ENCODE assay signal across 8 cellular contexts in genomic region chr3:193605876-193606275, GRCh38. TPM values are rescaled to one million over a fixed set of nuclear protein-coding genes. Genes with fewer than 3 reads are reported as not detected.
DNase-seq lines count a peak whose midpoint lies in the region; ATAC-seq and TF ChIP-seq lines count a peak whose summit lies in the region.

No MANE protein-coding gene starts in this region.

- H3K4me3 ChIP-seq in AG09309 (ENCODE audit: control insufficient read depth, low read depth, low read length) = no peak overlapping the region
- H3K4me3 ChIP-seq in gastroesophageal sphincter = no peak overlapping the region
- H3K4me3 ChIP-seq in trophoblast cell (ENCODE audit: low read depth, low read length) = no peak overlapping the region

- H2BK120ac ChIP-seq in trophoblast cell (ENCODE audit: insufficient read depth, low read length, poor library complexity) = no peak overlapping the region

- H3K9me3 ChIP-seq in gastroesophageal sphincter = no peaks in the 10 kb centered on the region
- no peaks in the 10 kb centered on the region for H3K9me3 ChIP-seq in trophoblast cell (ENCODE audit: insufficient read depth, low read depth, low read length)

- H3K4me3 Mint-ChIP-seq in activated T-helper 1 cell treated with anti-CD3 and anti-CD28 coated beads, Interleukin-12 subunit alpha, Interleukin-12 subunit beta, Interleukin-2, Interleukin-4 antibody, amounts not matched to agents 30 ng/mL and 10 ng/mL and 1 ng/mL, durations not matched to agents 14 hours and 24 hours and 36 hours = no peak overlapping the region

- H3K4me1 ChIP-seq in gastroesophageal sphincter = peaks cover 0 to 5% (median 0%) of the 10 kb centered on the region in 3 donors
- no peaks in the 10 kb centered on the region for H3K4me1 ChIP-seq in trophoblast cell (ENCODE audit: control insufficient read depth in 1 of 2, insufficient read depth in 2 of 2, low read length in 2 of 2)

- no peak overlapping the region for H3K27ac Mint-ChIP-seq in activated T-helper 1 cell treated with anti-CD3 and anti-CD28 coated beads, Interleukin-12 subunit alpha, Interleukin-12 subunit beta, Interleukin-2, Interleukin-4 antibody, amounts not matched to agents 30 ng/mL and 10 ng/mL and 1 ng/mL, durations not matched to agents 14 hours and 24 hours and 36 hours

- H2BK12ac ChIP-seq in trophoblast cell (ENCODE audit: low read length) = no peak overlapping the region

- no peaks in the 10 kb centered on the region for H3K36me3 ChIP-seq in gastroesophageal sphincter
- H3K36me3 ChIP-seq in trophoblast cell (ENCODE audit: control insufficient read depth in 1 of 2, insufficient read depth in 2 of 2, low read length in 2 of 2) = no peaks in the 10 kb centered on the region

- H4K8ac ChIP-seq in trophoblast cell (ENCODE audit: low read depth, low read length) = no peak overlapping the region

- peaks cover 24% of the 10 kb centered on the region for H3K4me1 Mint-ChIP-seq in activated T-helper 1 cell treated with anti-CD3 and anti-CD28 coated beads, Interleukin-12 subunit alpha, Interleukin-12 subunit beta, Interleukin-2, Interleukin-4 antibody, amounts not matched to agents 30 ng/mL and 10 ng/mL and 1 ng/mL, durations not matched to agents 14 hours and 24 hours and 36 hours (ENCODE audit: low read depth)

- TF ChIP-seq CTCF in AG09309 (IDR thresholded peaks at IDR 0.05; ENCODE audit: control insufficient read depth, insufficient read depth, low read depth, low read length, missing control alignments) (peak; percentile 87), gastroesophageal sphincter (IDR thresholded peaks at IDR 0.05) (peak; percentile 43 to 68 (median 56))

- intact Hi-C loops in activated T-helper 1 cell treated with anti-CD3 and anti-CD28 coated beads, Interleukin-12 subunit alpha, Interleukin-12 subunit beta, Interleukin-2, Interleukin-4 antibody, amounts not matched to agents 30 ng/mL and 10 ng/mL and 1 ng/mL, durations not matched to agents 14 hours and 24 hours and 36 hours (cut with micrococcal nuclease) = loop anchor here (1.0 kb wide), 1 partner anchor 13 kb away; the partner anchor contains the start of gene OPA1

- no peak overlapping the region for H2AK5ac ChIP-seq in trophoblast cell (ENCODE audit: low read length)

- H4K12ac ChIP-seq in trophoblast cell (ENCODE audit: low read depth, low read length) = no peak overlapping the region

- H3K27me3 ChIP-seq in gastroesophageal sphincter = no peaks in the 10 kb centered on the region
- H3K27me3 ChIP-seq in trophoblast cell (ENCODE audit: insufficient read depth, low read length) = no peaks in the 10 kb centered on the region

- H3K79me1 ChIP-seq in trophoblast cell (ENCODE audit: low read length) = no peaks in the 10 kb centered on the region

- WGBS in gastroesophageal sphincter (ENCODE audit: low coverage in 1 of 2), 2 donors = 60% methylated on average over 2 of the region's 2 CpGs; no CpG with 5 or more reads in 1 of the 2 donors
- no CpG with 5 or more reads among the region's 2 CpGs for WGBS in trophoblast cell (ENCODE audit: extremely low coverage, insufficient coverage, insufficient read length)

- H2AFZ ChIP-seq in trophoblast cell (ENCODE audit: insufficient read depth, low read length, poor library complexity) = no peak overlapping the region

- no peak for TF ChIP-seq EP300 in gastroesophageal sphincter (IDR thresholded peaks at IDR 0.05)

- no peak for TF ChIP-seq POLR2A in gastroesophageal sphincter (IDR thresholded peaks at IDR 0.05)

- no peak overlapping the region for H3K14ac ChIP-seq in trophoblast cell (ENCODE audit: low read length)

- peak; percentile 83 for ATAC-seq in GM18502 (IDR thresholded peaks at IDR 0.05; ENCODE audit: poor library complexity, unreplicated experiment)
- peak; percentile 76 for ATAC-seq in HG03442 (IDR thresholded peaks at IDR 0.05; ENCODE audit: unreplicated experiment)
- ATAC-seq in gastroesophageal sphincter = no peak
- no peak for ATAC-seq in HG03571 (IDR thresholded peaks at IDR 0.05; ENCODE audit: unreplicated experiment)

- no peak overlapping the region for H3K9ac ChIP-seq in trophoblast cell (ENCODE audit: low read length)

- peaks cover 20% of the 10 kb centered on the region for H3K9me3 Mint-ChIP-seq in activated T-helper 1 cell treated with anti-CD3 and anti-CD28 coated beads, Interleukin-12 subunit alpha, Interleukin-12 subunit beta, Interleukin-2, Interleukin-4 antibody, amounts not matched to agents 30 ng/mL and 10 ng/mL and 1 ng/mL, durations not matched to agents 14 hours and 24 hours and 36 hours

- H3K4me2 ChIP-seq in trophoblast cell (ENCODE audit: low read length) = no peak overlapping the region

- DNase-seq in AG09309 (ENCODE audit: low read depth) (peak; percentile 16), NOMO-1 treated with dmso at 0.1 percent for 144 hours (lab: John Stamatoyannopoulos, UW; ENCODE audit: unreplicated experiment) (peak; percentile 14), trophoblast cell (peak; percentile 37 to 89)
- DNase-seq in activated T-helper 1 cell treated with anti-CD3 and anti-CD28 coated beads, Interleukin-12 subunit alpha, Interleukin-12 subunit beta, Interleukin-2, Interleukin-4 antibody, amounts not matched to agents 30 ng/mL and 10 ng/mL and 1 ng/mL, durations not matched to agents 14 hours and 24 hours and 36 hours (ENCODE audit: low spot score) = peak; percentile 34

- no peak overlapping the region for H3K23ac ChIP-seq in trophoblast cell (ENCODE audit: low read length)

- no peak overlapping the region for H4K91ac ChIP-seq in trophoblast cell (ENCODE audit: low read depth, low read length)

- peaks cover 24% of the 10 kb centered on the region for H3K36me3 Mint-ChIP-seq in activated T-helper 1 cell treated with anti-CD3 and anti-CD28 coated beads, Interleukin-12 subunit alpha, Interleukin-12 subunit beta, Interleukin-2, Interleukin-4 antibody, amounts not matched to agents 30 ng/mL and 10 ng/mL and 1 ng/mL, durations not matched to agents 14 hours and 24 hours and 36 hours (ENCODE audit: low read depth)

- H3K79me2 ChIP-seq in trophoblast cell (ENCODE audit: control insufficient read depth, insufficient read depth, low read length, poor library complexity) = no peaks in the 10 kb centered on the region

- no peak overlapping the region for H2BK5ac ChIP-seq in trophoblast cell (ENCODE audit: low read depth, low read length, poor library complexity)

- H3K27ac ChIP-seq in gastroesophageal sphincter (no peak overlapping the region), trophoblast cell (ENCODE audit: low read depth, low read length) (no peak overlapping the region)

- no peak overlapping the region for H3K18ac ChIP-seq in trophoblast cell (ENCODE audit: low read length)

- no peaks in the 10 kb centered on the region for H3K27me3 Mint-ChIP-seq in activated T-helper 1 cell treated with anti-CD3 and anti-CD28 coated beads, Interleukin-12 subunit alpha, Interleukin-12 subunit beta, Interleukin-2, Interleukin-4 antibody, amounts not matched to agents 30 ng/mL and 10 ng/mL and 1 ng/mL, durations not matched to agents 14 hours and 24 hours and 36 hours (ENCODE audit: insufficient read depth)

- no peak overlapping the region for H3K4ac ChIP-seq in trophoblast cell (ENCODE audit: low read depth, low read length)

RNA-seq across cellular contexts. Expression of gene OPA1, which starts 12.9 kb away (rescaled TPM):
- total RNA-seq in activated T-helper 1 cell treated with anti-CD3 and anti-CD28 coated beads, Interleukin-12 subunit alpha, Interleukin-12 subunit beta, Interleukin-2, Interleukin-4 antibody, amounts not matched to agents 30 ng/mL and 10 ng/mL and 1 ng/mL, durations not matched to agents 14 hours and 24 hours and 36 hours = 78.1 and 91.2 TPM in 2 replicates
- 10 to 100 TPM; 52.6 to 70.4 (median 57.9) TPM for total RNA-seq in gastroesophageal sphincter
- 30.6 and 31.9 TPM in 2 replicates for polyA plus RNA-seq in trophoblast cell (2013)

RNA-seq across cellular contexts. Expression of gene ATP13A4, which starts 51.2 kb away (rescaled TPM):
- 0.31 and 1.7 TPM in 2 replicates for total RNA-seq in activated T-helper 1 cell treated with anti-CD3 and anti-CD28 coated beads, Interleukin-12 subunit alpha, Interleukin-12 subunit beta, Interleukin-2, Interleukin-4 antibody, amounts not matched to agents 30 ng/mL and 10 ng/mL and 1 ng/mL, durations not matched to agents 14 hours and 24 hours and 36 hours
- total RNA-seq in gastroesophageal sphincter = 1 to 10 TPM in 1 of 4 donors, under 1 TPM in 2, not detected in 1; 0.13 to 2.3 (median 0.16) TPM
- 0.03 and 0.07 TPM in 2 replicates for polyA plus RNA-seq in trophoblast cell (2013)

Comparison
In these comparisons a context has a peak if more than half of its experiments do, and no peak if none do; other contexts are left out.
1. ATAC-seq: peak in GM18502 (single experiment) and HG03442 (single experiment); none in gastroesophageal sphincter (single experiment) and HG03571 (single experiment).
2. Peak in every context shown above with its lines, with median percentiles within 50 percentile points of each other: DNase-seq.